22 cellular contexts compared by ENCODE assay signal in the genomic region with DNA sequence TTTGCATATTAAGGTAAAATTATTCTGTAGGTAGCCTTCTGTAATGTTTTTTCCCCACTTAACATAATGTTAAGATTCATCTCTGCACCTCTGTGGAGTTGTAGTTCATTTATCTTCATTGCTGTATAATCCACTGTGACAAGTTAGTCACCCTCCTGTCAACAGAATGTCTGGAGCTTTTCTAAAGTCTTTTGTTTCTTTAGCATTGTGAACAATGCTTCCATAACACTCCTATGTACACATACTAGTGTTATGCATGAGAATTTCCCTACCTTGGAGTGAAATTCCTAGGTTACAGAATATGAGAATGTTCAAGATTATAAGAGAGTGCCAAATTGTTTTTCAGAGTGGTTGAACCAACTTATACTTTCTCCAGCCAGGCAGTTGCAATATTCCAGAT.
A peak's percentile ranks its signal among the peaks of the same experiment; 100 is the strongest.
DNase-seq lines count a peak whose midpoint lies in the region; ATAC-seq, FAIRE-seq and TF ChIP-seq lines count a peak whose summit lies in the region.
"Had no signal": no experiment of that assay in that cellular context is flagged by ENCODE, and none has a peak within 500 bp of the region (broad histone marks: within the 10 kb centered on the region; RNA-seq: fewer than 3 reads in every experiment).

No MANE protein-coding gene starts in this region.

- TF ChIP-seq CTCF in D721Med (IDR thresholded peaks at IDR 0.05; ENCODE audit: insufficient read depth, missing control alignments) (no peak), fibroblast of the aortic adventitia (IDR thresholded peaks at IDR 0.05; ENCODE audit: insufficient read depth, low read length) (no peak)
- no peak for TF ChIP-seq CTCF in activated CD8-positive, alpha-beta T cell treated with anti-CD3 and anti-CD28 coated beads for 36 hours (IDR thresholded peaks at IDR 0.05)

- no peak for ATAC-seq in activated CD8-positive, alpha-beta T cell treated with anti-CD3 and anti-CD28 coated beads for 36 hours
- ATAC-seq: HCT116 had no signal

- no peak overlapping the region for H3K4me3 ChIP-seq in fibroblast of the aortic adventitia (ENCODE audit: low read depth, low read length)
- H3K4me3 ChIP-seq: BLaER1 had no signal

- H3K4me3 Mint-ChIP-seq in activated CD8-positive, alpha-beta T cell treated with anti-CD3 and anti-CD28 coated beads for 36 hours: no peak overlapping the region
- H3K4me3 Mint-ChIP-seq: CD4-positive, alpha-beta T cell had no signal

- no peaks in the 10 kb centered on the region for H3K27me3 Mint-ChIP-seq in activated CD8-positive, alpha-beta T cell treated with anti-CD3 and anti-CD28 coated beads for 36 hours
- H3K27me3 Mint-ChIP-seq: CD4-positive, alpha-beta T cell had no signal

- POLR2A ChIA-PET in activated CD8-positive, alpha-beta T cell treated with anti-CD3 and anti-CD28 coated beads for 36 hours (lab: Charles Lee): no interaction called here

- FAIRE-seq in D721Med (lab: Jason Lieb, UNC): peak; percentile 41
- FAIRE-seq: A204.1, GM18507 had no signal

- intact Hi-C loops in activated CD8-positive, alpha-beta T cell treated with anti-CD3 and anti-CD28 coated beads for 36 hours (cut with micrococcal nuclease): no loop called here

- H3K4me1 Mint-ChIP-seq in activated CD8-positive, alpha-beta T cell treated with anti-CD3 and anti-CD28 coated beads for 36 hours (ENCODE audit: low read depth): peaks cover 6% of the 10 kb centered on the region

- no peaks in the 10 kb centered on the region for H3K36me3 Mint-ChIP-seq in activated CD8-positive, alpha-beta T cell treated with anti-CD3 and anti-CD28 coated beads for 36 hours (ENCODE audit: low read depth)

- DNase-seq in D721Med (ENCODE audit: insufficient read length, low spot score): no peak
- DNase-seq in NCI-H82 (lab: John Stamatoyannopoulos, UW): peak; percentile 73
- DNase-seq in amniotic epithelial cell (ENCODE audit: low read depth): peak; percentile 21
- DNase-seq in fibroblast of the aortic adventitia (ENCODE audit: low read depth): peak; percentile 57
- no peak for DNase-seq in activated CD8-positive, alpha-beta T cell treated with anti-CD3 and anti-CD28 coated beads for 36 hours
- no peak for DNase-seq in SK-N-DZ (ENCODE audit: low spot score)
- no peak for DNase-seq in HT-29 (ENCODE audit: low spot score)
- DNase-seq: CD4-positive, alpha-beta T cell; DMS53; NCI-H1048; NCI-H1694; NCI-H2029 treated with DMSO at 0.1 percent for 48 hours; NCI-H226; NCI-H510A treated with DMSO at 0.1 percent for 48 hours; NCI-H748 treated with DMSO at 0.1 percent for 48 hours; NK-92 treated with Interleukin-12 subunit alpha and Interleukin-12 subunit beta, amount 100 ng/mL, for 24 hours; RPMI8226; SHP77 had no signal

- CTCF ChIA-PET in activated CD8-positive, alpha-beta T cell treated with anti-CD3 and anti-CD28 coated beads for 36 hours (lab: Charles Lee): interaction anchor here (1.1 kb wide), 1 partner anchor 14 kb away, joined by 5 read pairs; no protein-coding TSS in a partner anchor

- no peaks in the 10 kb centered on the region for H3K9me3 Mint-ChIP-seq in activated CD8-positive, alpha-beta T cell treated with anti-CD3 and anti-CD28 coated beads for 36 hours
- H3K9me3 Mint-ChIP-seq: CD4-positive, alpha-beta T cell had no signal

- H3K27ac Mint-ChIP-seq in activated CD8-positive, alpha-beta T cell treated with anti-CD3 and anti-CD28 coated beads for 36 hours: no peak overlapping the region
- H3K27ac Mint-ChIP-seq: CD4-positive, alpha-beta T cell had no signal

Comparison
In these comparisons a context has a peak if more than half of its experiments do, and no peak if none do; other contexts are left out.
1. DNase-seq: peak in NCI-H82 (single experiment), amniotic epithelial cell (single experiment) and fibroblast of the aortic adventitia (single experiment); none in D721Med (single experiment), activated CD8-positive, alpha-beta T cell treated with anti-CD3 and anti-CD28 coated beads for 36 hours (single experiment), SK-N-DZ (single experiment) and HT-29 (single experiment).